In the genomic region with DNA sequence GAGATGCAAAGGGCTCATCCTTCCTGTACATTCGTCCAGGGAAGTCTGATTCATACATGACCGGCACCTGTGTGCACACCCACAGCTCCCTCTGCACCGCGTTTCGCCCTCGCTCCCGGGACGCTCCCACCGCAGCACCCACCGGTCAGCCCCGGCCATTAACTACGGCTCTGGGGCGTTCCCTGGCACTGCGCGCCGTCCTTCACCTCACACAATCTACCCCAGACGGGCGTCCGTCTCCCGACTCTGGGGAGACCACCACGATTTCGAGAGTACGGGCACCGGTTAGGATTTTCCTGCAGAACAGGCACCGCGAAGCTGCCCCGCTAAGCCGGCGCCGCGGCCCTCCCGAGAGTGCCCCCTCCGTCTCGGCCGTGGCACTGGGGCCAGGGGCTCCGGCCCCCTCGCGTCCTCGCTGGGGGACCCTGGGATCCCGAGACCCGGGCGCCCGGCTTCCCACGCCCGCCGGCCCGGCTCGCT, we compare ENCODE assay signal across 8 cellular contexts. TPM values are rescaled to one million over a fixed set of nuclear protein-coding genes. Genes with fewer than 3 reads are reported as not detected.
DNase-seq lines count a peak whose midpoint lies in the region; TF ChIP-seq lines count a peak whose summit lies in the region.

No MANE protein-coding gene starts in this region.

- DNase-seq in GM13976 (ENCODE audit: low spot score) (peak; percentile 64), HCEC 1CT (peak; percentile 50), endodermal cell (peak; percentile 84), mesenteric fat pad (ENCODE audit: low spot score) (peak; percentile 90), midbrain (lab: John Stamatoyannopoulos, UW) (no peak)
- DNase-seq in activated CD4-positive, alpha-beta T cell treated with anti-CD3 and anti-CD28 coated beads, Interleukin-2, amount 10 ng/mL, durations not matched to agents 7 days and 5 days: peak; percentile 22
- DNase-seq in stimulated activated CD8-positive, alpha-beta memory T cell treated with anti-CD3 and anti-CD28 coated beads, Interleukin-4, amount 100 ng/mL, for 24 hours (ENCODE audit: low read depth): peak; percentile 22

- H3K27ac Mint-ChIP-seq in activated CD4-positive, alpha-beta T cell treated with anti-CD3 and anti-CD28 coated beads, Interleukin-2, amount 10 ng/mL, durations not matched to agents 7 days and 5 days: peak overlapping the region; percentile 98
- H3K27ac Mint-ChIP-seq in endodermal cell: peak overlapping the region; percentile 96

- H3K4me2 ChIP-seq in Loucy (ENCODE audit: low read depth, low read length, poor library complexity, severe bottlenecking): peak overlapping the region; percentile 83

- peak overlapping the region; percentile 96 for H3K27ac ChIP-seq in endodermal cell (ENCODE audit: low read depth, low read length)

- peaks cover 25% of the 10 kb centered on the region for H3K4me1 Mint-ChIP-seq in activated CD4-positive, alpha-beta T cell treated with anti-CD3 and anti-CD28 coated beads, Interleukin-2, amount 10 ng/mL, durations not matched to agents 7 days and 5 days
- H3K4me1 Mint-ChIP-seq in endodermal cell: peaks cover 20% of the 10 kb centered on the region

- peak overlapping the region; percentile 90 for H3K4me3 Mint-ChIP-seq in activated CD4-positive, alpha-beta T cell treated with anti-CD3 and anti-CD28 coated beads, Interleukin-2, amount 10 ng/mL, durations not matched to agents 7 days and 5 days
- peak overlapping the region; percentile 92 for H3K4me3 Mint-ChIP-seq in endodermal cell

- CTCF ChIA-PET in activated CD4-positive, alpha-beta T cell treated with anti-CD3 and anti-CD28 coated beads, Interleukin-2, amount 10 ng/mL, durations not matched to agents 7 days and 5 days (lab: Charles Lee): no interaction called here

- H3K36me3 ChIP-seq in Loucy (ENCODE audit: insufficient read depth, low read length) (no peaks in the 10 kb centered on the region; the same call in 1 of the 2 replicates), endodermal cell (ENCODE audit: control insufficient read depth, insufficient read depth, low read length) (peaks cover 8% of the 10 kb centered on the region)

- H3K27me3 ChIP-seq in Loucy (ENCODE audit: insufficient read depth, low read length, poor library complexity, severe bottlenecking): no peaks in the 10 kb centered on the region
- no peaks in the 10 kb centered on the region for H3K27me3 ChIP-seq in endodermal cell (ENCODE audit: control insufficient read depth, insufficient read depth, low read length, poor library complexity, severe bottlenecking)

- H3K4me3 ChIP-seq in Loucy (ENCODE audit: low read length, poor library complexity, severe bottlenecking) (peak overlapping the region; percentile 84), endodermal cell (ENCODE audit: low read length) (peak overlapping the region; percentile 94)

- H2AFZ ChIP-seq in Loucy (ENCODE audit: low read length): peak overlapping the region; percentile 76

- peaks cover 62% of the 10 kb centered on the region for H3K79me2 ChIP-seq in Loucy (ENCODE audit: insufficient read depth, low read length)

- in situ Hi-C loops in GM13976 (cut with MboI; ENCODE audit: low sequenced_read_pairs, unreplicated experiment): no loop called here

- 0% methylated on average over 22 to 48 of the region's 48 CpGs for WGBS in endodermal cell (ENCODE audit: insufficient coverage in 1 of 2, insufficient read length in 1 of 2), 2 experiments

- peaks cover 20% of the 10 kb centered on the region for H3K4me1 ChIP-seq in Loucy (ENCODE audit: insufficient read depth, low read length, poor library complexity, severe bottlenecking)
- H3K4me1 ChIP-seq in endodermal cell (ENCODE audit: control insufficient read depth, insufficient read depth, low read length): peaks cover 18% of the 10 kb centered on the region

- H3F3A ChIP-seq in Loucy (ENCODE audit: low read depth): no peaks in the 10 kb centered on the region

- H3K9me3 ChIP-seq in Loucy (ENCODE audit: insufficient read depth, low read depth, low read length) (no peaks in the 10 kb centered on the region), endodermal cell (ENCODE audit: control insufficient read depth, low read length) (no peaks in the 10 kb centered on the region)

- H3K9ac ChIP-seq in Loucy (ENCODE audit: low read depth, low read length, poor library complexity, severe bottlenecking) (peak overlapping the region; percentile 97), endodermal cell (ENCODE audit: extremely low read depth, low read length, poor library complexity, severe bottlenecking) (peak overlapping the region; percentile 92)

- H3K9me2 ChIP-seq in Loucy (replicated peaks; ENCODE audit: low read depth, low read length): no peaks in the 10 kb centered on the region

- H4K20me1 ChIP-seq in Loucy (ENCODE audit: insufficient read depth, low read length, poor library complexity, severe bottlenecking): no peaks in the 10 kb centered on the region

- no peaks in the 10 kb centered on the region for H3K27me3 Mint-ChIP-seq in activated CD4-positive, alpha-beta T cell treated with anti-CD3 and anti-CD28 coated beads, Interleukin-2, amount 10 ng/mL, durations not matched to agents 7 days and 5 days
- H3K27me3 Mint-ChIP-seq in endodermal cell (ENCODE audit: insufficient read depth): no peaks in the 10 kb centered on the region

- peaks cover 11% of the 10 kb centered on the region for H3K36me3 Mint-ChIP-seq in activated CD4-positive, alpha-beta T cell treated with anti-CD3 and anti-CD28 coated beads, Interleukin-2, amount 10 ng/mL, durations not matched to agents 7 days and 5 days (ENCODE audit: low read depth)
- peaks cover 11% of the 10 kb centered on the region for H3K36me3 Mint-ChIP-seq in endodermal cell (ENCODE audit: low read depth)

- TF ChIP-seq CTCF in GM13976 (IDR thresholded peaks at IDR 0.05; ENCODE audit: borderline replicate concordance, control extremely low read depth, extremely low read depth, insufficient read depth, missing control alignments): no peak
- no peak for TF ChIP-seq CTCF in Loucy (conservative IDR thresholded peaks at IDR 0.05; ENCODE audit: low read length)
- no peak for TF ChIP-seq CTCF in endodermal cell (conservative IDR thresholded peaks at IDR 0.05)

- no peaks in the 10 kb centered on the region for H3K9me3 Mint-ChIP-seq in activated CD4-positive, alpha-beta T cell treated with anti-CD3 and anti-CD28 coated beads, Interleukin-2, amount 10 ng/mL, durations not matched to agents 7 days and 5 days
- H3K9me3 Mint-ChIP-seq in endodermal cell: no peaks in the 10 kb centered on the region

- POLR2A ChIA-PET in activated CD4-positive, alpha-beta T cell treated with anti-CD3 and anti-CD28 coated beads, Interleukin-2, amount 10 ng/mL, durations not matched to agents 7 days and 5 days (lab: Charles Lee): no interaction called here

RNA-seq across cellular contexts. Expression of a gene that starts 0.4 kb away (rescaled TPM):
- total RNA-seq in activated CD4-positive, alpha-beta T cell treated with anti-CD3 and anti-CD28 coated beads, Interleukin-2, amount 10 ng/mL, durations not matched to agents 7 days and 5 days: 10 to 100 TPM; 23.1 to 24.4 TPM
- 10 to 100 TPM; 31.2 to 32.2 TPM for total RNA-seq in endodermal cell
- 24.4 TPM for polyA plus RNA-seq in endodermal cell (2013, experiment 1 of 2)
- polyA plus RNA-seq in endodermal cell (2013, experiment 2 of 2): 18.4 TPM
- total RNA-seq in mesenteric fat pad: 28.6 TPM

RNA-seq across cellular contexts. Expression of a gene that starts 47.6 kb away (rescaled TPM):
- total RNA-seq in activated CD4-positive, alpha-beta T cell treated with anti-CD3 and anti-CD28 coated beads, Interleukin-2, amount 10 ng/mL, durations not matched to agents 7 days and 5 days: 10 to 100 TPM; 63.5 to 69.4 TPM
- total RNA-seq in endodermal cell (10 to 100 TPM; 55.3 to 69.7 TPM), mesenteric fat pad (48.0 TPM)
- polyA plus RNA-seq in endodermal cell (2013, experiment 1 of 2): 79.2 TPM
- 76.0 TPM for polyA plus RNA-seq in endodermal cell (2013, experiment 2 of 2)
